In the genomic region with DNA sequence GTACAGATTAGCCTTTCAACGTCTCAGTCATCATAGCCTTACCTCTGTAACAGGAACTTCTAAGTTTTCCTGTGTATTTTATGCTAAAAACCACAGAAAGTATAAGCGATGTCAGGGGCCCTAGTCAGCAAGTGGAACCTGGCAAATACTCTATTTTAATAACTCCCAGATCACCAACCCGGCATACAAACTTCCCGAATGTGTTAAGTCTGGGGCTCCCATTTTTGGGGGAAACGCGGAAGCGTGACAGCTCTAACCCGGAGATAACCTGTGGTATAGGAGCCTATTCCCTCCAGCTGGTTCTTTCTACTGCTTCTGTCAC, we compare ENCODE assay signal across 8 cellular contexts. TPM values are rescaled to one million over a fixed set of nuclear protein-coding genes. Genes with fewer than 3 reads are reported as not detected.
A peak's percentile ranks its signal among the peaks of the same experiment; 100 is the strongest.
DNase-seq lines count a peak whose midpoint lies in the region; ATAC-seq and TF ChIP-seq lines count a peak whose summit lies in the region.

No MANE protein-coding gene starts in this region.

- POLR2A ChIA-PET in PC-9 (lab: Charles Lee; ENCODE audit: unreplicated experiment): interaction anchor here (0.5 to 1.4 kb wide), 7 partner anchors 205 to 1114 kb away, joined by 3 to 20 read pairs (median 10); no protein-coding TSS in a partner anchor

- peaks cover 46% of the 10 kb centered on the region for H3K79me2 ChIP-seq in PC-9 (ENCODE audit: low read depth)

- no peaks in the 10 kb centered on the region for H3K9me2 ChIP-seq in PC-9 (ENCODE audit: insufficient read depth)

- H3K27ac ChIP-seq in PC-9: peak overlapping the region; percentile 44; the same call in 1 of the 2 replicates
- H3K27ac ChIP-seq in prostate gland: peak overlapping the region; percentile 53 to 60

- H3K27me3 ChIP-seq in PC-9 (ENCODE audit: insufficient read depth, low read depth) (no peaks in the 10 kb centered on the region), prostate gland (replicated peaks; ENCODE audit: insufficient read depth) (no peaks in the 10 kb centered on the region)

- H3K36me3 ChIP-seq in PC-9 (ENCODE audit: low read depth) (peaks cover 37% of the 10 kb centered on the region), prostate gland (peaks cover 0 to 8% of the 10 kb centered on the region in 2 donors)

- CTCF ChIA-PET in PC-9 (lab: Charles Lee): interaction anchor here (0.5 to 0.8 kb wide), 4 partner anchors 13 to 653 kb away, joined by 3 to 15 read pairs (median 4); a partner anchor contains a TSS

- peak overlapping the region; percentile 83 for H3K4me2 ChIP-seq in PC-9

- TF ChIP-seq CTCF in PC-9 (conservative IDR thresholded peaks at IDR 0.05): no peak
- TF ChIP-seq CTCF in epithelial cell of proximal tubule (conservative IDR thresholded peaks at IDR 0.05; ENCODE audit: low read depth, low read length): no peak
- no peak for TF ChIP-seq CTCF in prostate gland (IDR thresholded peaks at IDR 0.05)

- under 1% methylated on average over 8 of the region's 8 CpGs for WGBS in prostate gland

- ATAC-seq in HG03175 (IDR thresholded peaks at IDR 0.05; ENCODE audit: unreplicated experiment): no peak
- no peak for ATAC-seq in HG02678 (IDR thresholded peaks at IDR 0.05; ENCODE audit: unreplicated experiment)

- H3K4me3 ChIP-seq in PC-9 (peak overlapping the region; percentile 82), epithelial cell of proximal tubule (ENCODE audit: low read depth, low read length) (peak overlapping the region; percentile 85), prostate gland (peak overlapping the region; percentile 61 to 72)

- peak; percentile 6 for DNase-seq in EH (ENCODE audit: low read depth)
- no peak for DNase-seq in PC-9
- no peak for DNase-seq in epithelial cell of proximal tubule (ENCODE audit: low read depth)
- DNase-seq in prostate gland (ENCODE audit: low spot score): no peak
- DNase-seq in dermis blood vessel endothelial cell: no peak
- DNase-seq in hepatic stellate cell (ENCODE audit: low spot score): no peak

- peaks cover 17% of the 10 kb centered on the region; the same call in 1 of the 2 replicates for H3F3A ChIP-seq in PC-9 (ENCODE audit: insufficient read depth, low read depth)

- TF ChIP-seq POLR2A in prostate gland (IDR thresholded peaks at IDR 0.05): no peak

- H3K9me3 ChIP-seq in PC-9 (ENCODE audit: insufficient read depth, low read depth) (no peaks in the 10 kb centered on the region), prostate gland (no peaks in the 10 kb centered on the region)

- H4K20me1 ChIP-seq in PC-9 (ENCODE audit: insufficient read depth): peaks cover 19% of the 10 kb centered on the region; the same call in 1 of the 2 replicates

- peaks cover 10% of the 10 kb centered on the region for H3K4me1 ChIP-seq in PC-9 (replicated peaks; ENCODE audit: insufficient read depth)
- no peaks in the 10 kb centered on the region for H3K4me1 ChIP-seq in prostate gland (replicated peaks)

- intact Hi-C loops in PC-9 (cut with micrococcal nuclease; ENCODE audit: unreplicated experiment): loop anchor here (2.0 kb wide), 1 partner anchor 19 kb away; a partner anchor contains a TSS
- intact Hi-C loops in prostate gland (cut with DNase I): loop anchor here (5.0 kb wide), 1 partner anchor 209 kb away; no protein-coding TSS in a partner anchor

- peak overlapping the region; percentile 94 for H2AFZ ChIP-seq in PC-9

- BruUV-seq in PC-9 (replicated peaks; lab: Mats Ljungman, UMichigan): no TSS peak

RNA-seq across cellular contexts. Expression of a gene that starts 0.6 kb away (rescaled TPM):
- total RNA-seq in PC-9 (2021) (48.1 and 75.9 TPM in 2 replicates), epithelial cell of proximal tubule (60.8 and 116 TPM in 2 replicates), prostate gland (10 to 100 TPM; 57.7 to 66.6 TPM), dermis blood vessel endothelial cell (45.1 and 75.9 TPM in 2 replicates)

RNA-seq across cellular contexts. Expression of a gene that starts 19.4 kb away (rescaled TPM):
- total RNA-seq in PC-9 (2021) (69.8 and 70.4 TPM in 2 replicates), epithelial cell of proximal tubule (60.1 and 66.5 TPM in 2 replicates), prostate gland (10 to 100 TPM; 35.3 to 58.7 TPM), dermis blood vessel endothelial cell (105 and 115 TPM in 2 replicates)
